In genomic region chr7:1514407-1514806, GRCh38 we compare ENCODE assay signal across 13 cellular contexts. TPM values are rescaled to one million over a fixed set of nuclear protein-coding genes. Genes with fewer than 3 reads are reported as not detected.
"Had no signal": no experiment of that assay in that cellular context is flagged by ENCODE, and none has a peak within 500 bp of the region (broad histone marks: within the 10 kb centered on the region; RNA-seq: fewer than 3 reads in every experiment).

No MANE protein-coding gene starts in this region.

- DNase-seq: activated CD4-positive, alpha-beta T cell treated with anti-CD3 and anti-CD28 coated beads for 4 hours; activated CD8-positive, alpha-beta T cell treated with anti-CD3 and anti-CD28 coated beads for 36 hours; activated effector memory CD4-positive, alpha-beta T cell treated with Interleukin-2 at 50 U/mL for 16 hours; activated naive CD4-positive, alpha-beta T cell treated with anti-CD3 and anti-CD28 coated beads, Interleukin-2, amount 50 U/mL, for 16 hours; activated T-cell treated with anti-CD3 and anti-CD28 coated beads, Interleukin-2, amount 50 U/mL, for 4 hours; hippocampal formation had no signal

- H3K4me3 Mint-ChIP-seq: activated CD8-positive, alpha-beta T cell treated with anti-CD3 and anti-CD28 coated beads for 36 hours; activated T-cell treated with anti-CD3 and anti-CD28 coated beads, Interleukin-2, amount 50 U/mL, for 4 hours; nephron; stimulated activated effector memory CD8-positive, alpha-beta T cell treated with anti-CD3 and anti-CD28 coated beads, Interleukin-12 subunit alpha, Interleukin-12 subunit beta, amount 100 ng/mL, for 72 hours; T-helper 1 cell treated with Interleukin-12 subunit alpha and Interleukin-12 subunit beta and Interleukin-4 antibody, amounts not matched to agents 30 μg/mL and 1 μg/mL, for 36 hours; type B pancreatic cell had no signal

- H3K27ac Mint-ChIP-seq: activated CD8-positive, alpha-beta T cell treated with anti-CD3 and anti-CD28 coated beads for 36 hours; stimulated activated effector memory CD8-positive, alpha-beta T cell treated with anti-CD3 and anti-CD28 coated beads, Interleukin-12 subunit alpha, Interleukin-12 subunit beta, amount 100 ng/mL, for 72 hours; T-helper 1 cell treated with Interleukin-12 subunit alpha and Interleukin-12 subunit beta and Interleukin-4 antibody, amounts not matched to agents 30 μg/mL and 1 μg/mL, for 36 hours; type B pancreatic cell had no signal

- H3K9me3 Mint-ChIP-seq: stimulated activated effector memory CD8-positive, alpha-beta T cell treated with anti-CD3 and anti-CD28 coated beads, Interleukin-12 subunit alpha, Interleukin-12 subunit beta, amount 100 ng/mL, for 72 hours had no signal

- H3K36me3 Mint-ChIP-seq: stimulated activated effector memory CD8-positive, alpha-beta T cell treated with anti-CD3 and anti-CD28 coated beads, Interleukin-12 subunit alpha, Interleukin-12 subunit beta, amount 100 ng/mL, for 72 hours; type B pancreatic cell had no signal

- H3K27me3 Mint-ChIP-seq: activated CD8-positive, alpha-beta T cell treated with anti-CD3 and anti-CD28 coated beads for 36 hours; type B pancreatic cell had no signal

- ATAC-seq: activated CD8-positive, alpha-beta T cell treated with anti-CD3 and anti-CD28 coated beads for 36 hours; activated T-cell treated with anti-CD3 and anti-CD28 coated beads, Interleukin-2, amount 50 U/mL, for 4 hours; esophagus mucosa; stimulated activated effector memory CD8-positive, alpha-beta T cell treated with anti-CD3 and anti-CD28 coated beads, Interleukin-12 subunit alpha, Interleukin-12 subunit beta, amount 100 ng/mL, for 72 hours had no signal

RNA-seq across cellular contexts. Expression of gene TMEM184A, which starts 41.6 kb away (rescaled TPM):
- total RNA-seq: activated CD8-positive, alpha-beta T cell treated with anti-CD3 and anti-CD28 coated beads for 36 hours; occipital lobe; pulmonary artery endothelial cell had no signal
